ENCODE assay signal across 43 cellular contexts in genomic region chr4:68613752-68614151, GRCh38. TPM values are rescaled to one million over a fixed set of nuclear protein-coding genes. Genes with fewer than 3 reads are reported as not detected.
"Had no signal": no experiment of that assay in that cellular context is flagged by ENCODE, and none has a peak within 500 bp of the region (broad histone marks: within the 10 kb centered on the region; RNA-seq: fewer than 3 reads in every experiment).

No MANE protein-coding gene starts in this region.

- H3K27me3 Mint-ChIP-seq: activated naive CD4-positive, alpha-beta T cell treated with anti-CD3 and anti-CD28 coated beads, Interleukin-2, amount 10 ng/mL, durations not matched to agents 7 days and 5 days; activated naive CD4-positive, alpha-beta T cell treated with anti-CD3 and anti-CD28 coated beads, Interleukin-2, amount 50 U/mL, for 24 hours; activated naive CD8-positive, alpha-beta T cell; activated naive CD8-positive, alpha-beta T cell treated with anti-CD3 and anti-CD28 coated beads, Interleukin-2, amount 50 U/mL, for 24 hours had no signal

- FAIRE-seq: astrocyte, bronchial epithelial cell had no signal

- H3K27ac Mint-ChIP-seq: activated naive CD4-positive, alpha-beta T cell treated with anti-CD3 and anti-CD28 coated beads for 36 hours; activated naive CD4-positive, alpha-beta T cell treated with anti-CD3 and anti-CD28 coated beads, Interleukin-2, amount 10 ng/mL, durations not matched to agents 7 days and 5 days; activated naive CD4-positive, alpha-beta T cell treated with anti-CD3 and anti-CD28 coated beads, Interleukin-2, amount 50 U/mL, for 24 hours; activated naive CD4-positive, alpha-beta T cell treated with anti-CD3 and anti-CD28 coated beads, Interleukin-2, amount 50 U/mL, for 72 hours; activated naive CD8-positive, alpha-beta T cell; activated naive CD8-positive, alpha-beta T cell treated with anti-CD3 and anti-CD28 coated beads for 36 hours; activated naive CD8-positive, alpha-beta T cell treated with anti-CD3 and anti-CD28 coated beads, Interleukin-2, amount 10 ng/mL, durations not matched to agents 7 days and 5 days; activated naive CD8-positive, alpha-beta T cell treated with anti-CD3 and anti-CD28 coated beads, Interleukin-2, amount 50 U/mL, for 24 hours; activated T-cell treated with anti-CD3 and anti-CD28 coated beads, Interleukin-2, amount 50 U/mL, for 24 hours; activated T-cell treated with anti-CD3 and anti-CD28 coated beads, Interleukin-2, amount 50 U/mL, for 72 hours; activated T-helper 1 cell treated with anti-CD3 and anti-CD28 coated beads, Interleukin-12 subunit alpha, Interleukin-12 subunit beta, Interleukin-2, Interleukin-4 antibody, amounts not matched to agents 30 ng/mL and 10 ng/mL and 1 ng/mL, durations not matched to agents 14 hours and 24 hours and 36 hours; activated T-helper 17 cell treated with anti-CD3 and anti-CD28 coated beads, Interleukin-2, amount 50 U/mL, for 72 hours; activated T-helper 2 cell treated with anti-CD3 and anti-CD28 coated beads, Interferon-gamma antibody, Interleukin-2, Interleukin-4, amounts not matched to agents 10 μg/mL and 5 μg/mL and 100 μg/mL, durations not matched to agents 14 hours and 24 hours and 36 hours; brain had no signal

- H3K9me3 ChIP-seq: adrenal gland, ascending aorta, body of pancreas, breast epithelium had no signal

- H3K36me3 ChIP-seq: adrenal gland, ascending aorta, brain microvascular endothelial cell, breast epithelium, cardiac muscle cell had no signal

- H3K4me1 Mint-ChIP-seq: activated naive CD4-positive, alpha-beta T cell treated with anti-CD3 and anti-CD28 coated beads, Interleukin-2, amount 10 ng/mL, durations not matched to agents 7 days and 5 days; activated naive CD4-positive, alpha-beta T cell treated with anti-CD3 and anti-CD28 coated beads, Interleukin-2, amount 50 U/mL, for 24 hours; activated naive CD8-positive, alpha-beta T cell treated with anti-CD3 and anti-CD28 coated beads for 36 hours; activated naive CD8-positive, alpha-beta T cell treated with anti-CD3 and anti-CD28 coated beads, Interleukin-2, amount 10 ng/mL, durations not matched to agents 7 days and 5 days; activated naive CD8-positive, alpha-beta T cell treated with anti-CD3 and anti-CD28 coated beads, Interleukin-2, amount 50 U/mL, for 24 hours; activated T-helper 17 cell treated with anti-CD3 and anti-CD28 coated beads, Interleukin-2, amount 50 U/mL, for 72 hours; brain; central memory CD8-positive, alpha-beta T cell had no signal

- H3K4me3 Mint-ChIP-seq: activated naive CD4-positive, alpha-beta T cell treated with anti-CD3 and anti-CD28 coated beads for 36 hours; activated naive CD4-positive, alpha-beta T cell treated with anti-CD3 and anti-CD28 coated beads, Interleukin-2, amount 10 ng/mL, durations not matched to agents 7 days and 5 days; activated naive CD4-positive, alpha-beta T cell treated with anti-CD3 and anti-CD28 coated beads, Interleukin-2, amount 50 U/mL, for 24 hours; activated naive CD8-positive, alpha-beta T cell; activated naive CD8-positive, alpha-beta T cell treated with anti-CD3 and anti-CD28 coated beads for 36 hours; activated naive CD8-positive, alpha-beta T cell treated with anti-CD3 and anti-CD28 coated beads, Interleukin-2, amount 10 ng/mL, durations not matched to agents 7 days and 5 days; activated naive CD8-positive, alpha-beta T cell treated with anti-CD3 and anti-CD28 coated beads, Interleukin-2, amount 50 U/mL, for 24 hours; activated T-cell treated with anti-CD3 and anti-CD28 coated beads, Interleukin-2, amount 50 U/mL, for 24 hours; activated T-cell treated with anti-CD3 and anti-CD28 coated beads, Interleukin-2, amount 50 U/mL, for 4 hours; activated T-cell treated with anti-CD3 and anti-CD28 coated beads, Interleukin-2, amount 50 U/mL, for 72 hours; activated T-helper 1 cell treated with anti-CD3 and anti-CD28 coated beads, Interleukin-12 subunit alpha, Interleukin-12 subunit beta, Interleukin-2, Interleukin-4 antibody, amounts not matched to agents 30 ng/mL and 10 ng/mL and 1 ng/mL, durations not matched to agents 14 hours and 24 hours and 36 hours; activated T-helper 17 cell treated with anti-CD3 and anti-CD28 coated beads, Interleukin-2, amount 50 U/mL, for 72 hours; brain; central memory CD8-positive, alpha-beta T cell had no signal

- H3K9me3 Mint-ChIP-seq: activated naive CD4-positive, alpha-beta T cell treated with anti-CD3 and anti-CD28 coated beads for 36 hours; activated naive CD4-positive, alpha-beta T cell treated with anti-CD3 and anti-CD28 coated beads, Interleukin-2, amount 10 ng/mL, durations not matched to agents 7 days and 5 days; activated naive CD4-positive, alpha-beta T cell treated with anti-CD3 and anti-CD28 coated beads, Interleukin-2, amount 50 U/mL, for 24 hours; activated naive CD4-positive, alpha-beta T cell treated with anti-CD3 and anti-CD28 coated beads, Interleukin-2, amount 50 U/mL, for 72 hours; activated naive CD8-positive, alpha-beta T cell treated with anti-CD3 and anti-CD28 coated beads, Interleukin-2, amount 10 ng/mL, durations not matched to agents 7 days and 5 days; activated naive CD8-positive, alpha-beta T cell treated with anti-CD3 and anti-CD28 coated beads, Interleukin-2, amount 50 U/mL, for 24 hours; activated T-cell treated with anti-CD3 and anti-CD28 coated beads, Interleukin-2, amount 50 U/mL, for 24 hours; activated T-cell treated with anti-CD3 and anti-CD28 coated beads, Interleukin-2, amount 50 U/mL, for 4 hours; activated T-helper 1 cell treated with anti-CD3 and anti-CD28 coated beads, Interleukin-12 subunit alpha, Interleukin-12 subunit beta, Interleukin-2, Interleukin-4 antibody, amounts not matched to agents 30 ng/mL and 10 ng/mL and 1 ng/mL, durations not matched to agents 14 hours and 24 hours and 36 hours; activated T-helper 2 cell treated with anti-CD3 and anti-CD28 coated beads, Interferon-gamma antibody, Interleukin-2, Interleukin-4, amounts not matched to agents 10 μg/mL and 5 μg/mL and 100 μg/mL, durations not matched to agents 14 hours and 24 hours and 36 hours; brain; central memory CD8-positive, alpha-beta T cell had no signal

- DNase-seq: activated effector memory CD4-positive, alpha-beta T cell treated with anti-CD3 and anti-CD28 coated beads, Interleukin-2, amount 50 U/mL, for 16 hours; activated effector memory CD4-positive, alpha-beta T cell treated with Interleukin-2 at 50 U/mL for 16 hours; activated gamma-delta T cell; activated gamma-delta T cell treated with Interleukin-2 at 50 U/mL for 16 hours; activated naive CD4-positive, alpha-beta T cell; activated naive CD4-positive, alpha-beta T cell treated with anti-CD3 and anti-CD28 coated beads for 36 hours; activated naive CD4-positive, alpha-beta T cell treated with anti-CD3 and anti-CD28 coated beads, Interleukin-2, amount 10 ng/mL, durations not matched to agents 7 days and 5 days; activated naive CD4-positive, alpha-beta T cell treated with anti-CD3 and anti-CD28 coated beads, Interleukin-2, amount 50 U/mL, for 16 hours; activated naive CD4-positive, alpha-beta T cell treated with Interleukin-2 at 50 U/mL for 16 hours; activated naive CD8-positive, alpha-beta T cell treated with anti-CD3 and anti-CD28 coated beads for 36 hours; activated naive CD8-positive, alpha-beta T cell treated with anti-CD3 and anti-CD28 coated beads, Interleukin-2, amount 10 ng/mL, durations not matched to agents 7 days and 5 days; activated naive CD8-positive, alpha-beta T cell treated with anti-CD3 and anti-CD28 coated beads, Interleukin-2, amount 50 U/mL, for 24 hours; activated T-cell treated with anti-CD3 and anti-CD28 coated beads, Interleukin-2, amount 50 U/mL, for 1 hour; activated T-cell treated with anti-CD3 and anti-CD28 coated beads, Interleukin-2, amount 50 U/mL, for 24 hours; activated T-cell treated with anti-CD3 and anti-CD28 coated beads, Interleukin-2, amount 50 U/mL, for 4 hours; activated T-cell treated with anti-CD3 and anti-CD28 coated beads, Interleukin-2, amount 50 U/mL, for 48 hours; activated T-cell treated with anti-CD3 and anti-CD28 coated beads, Interleukin-2, amount 50 U/mL, for 72 hours; adrenal gland; amniotic stem cell; amygdala; anterior cingulate cortex; aorta; body of pancreas; brain microvascular endothelial cell; caudate nucleus; central memory CD4-positive, alpha-beta T cell; cerebellar nuclear complex had no signal

- H3K36me3 Mint-ChIP-seq: activated naive CD4-positive, alpha-beta T cell treated with anti-CD3 and anti-CD28 coated beads, Interleukin-2, amount 10 ng/mL, durations not matched to agents 7 days and 5 days; activated naive CD4-positive, alpha-beta T cell treated with anti-CD3 and anti-CD28 coated beads, Interleukin-2, amount 50 U/mL, for 24 hours; activated naive CD8-positive, alpha-beta T cell; activated naive CD8-positive, alpha-beta T cell treated with anti-CD3 and anti-CD28 coated beads for 36 hours; activated naive CD8-positive, alpha-beta T cell treated with anti-CD3 and anti-CD28 coated beads, Interleukin-2, amount 10 ng/mL, durations not matched to agents 7 days and 5 days; brain had no signal

- H3K27ac ChIP-seq: adrenal gland, ascending aorta, body of pancreas, brain microvascular endothelial cell, breast epithelium, cardiac muscle cell had no signal

- H3K27me3 ChIP-seq: adrenal gland, ascending aorta, body of pancreas, brain microvascular endothelial cell, breast epithelium, cardiac muscle cell had no signal

- H3K4me1 ChIP-seq: adrenal gland, ascending aorta, body of pancreas, breast epithelium had no signal

- ATAC-seq: activated naive CD4-positive, alpha-beta T cell treated with anti-CD3 and anti-CD28 coated beads, Interleukin-2, amount 50 U/mL, for 72 hours; activated naive CD8-positive, alpha-beta T cell treated with anti-CD3 and anti-CD28 coated beads, Interleukin-2, amount 50 U/mL, for 24 hours; activated T-cell treated with anti-CD3 and anti-CD28 coated beads, Interleukin-2, amount 50 U/mL, for 4 hours; activated T-cell treated with anti-CD3 and anti-CD28 coated beads, Interleukin-2, amount 50 U/mL, for 72 hours; activated T-helper 17 cell treated with anti-CD3 and anti-CD28 coated beads, Interleukin-2, amount 50 U/mL, for 72 hours; body of pancreas had no signal

- H3K4me3 ChIP-seq: adrenal gland, ascending aorta, body of pancreas, breast epithelium, cardiac muscle cell had no signal

RNA-seq across cellular contexts. Expression of gene UGT2B17, which starts 37.6 kb away (rescaled TPM):
- total RNA-seq: activated naive CD4-positive, alpha-beta T cell treated with anti-CD3 and anti-CD28 coated beads for 36 hours; activated naive CD4-positive, alpha-beta T cell treated with anti-CD3 and anti-CD28 coated beads, Interleukin-2, amount 50 U/mL, for 72 hours; activated naive CD8-positive, alpha-beta T cell treated with anti-CD3 and anti-CD28 coated beads for 36 hours; activated naive CD8-positive, alpha-beta T cell treated with anti-CD3 and anti-CD28 coated beads, Interleukin-2, amount 10 ng/mL, durations not matched to agents 7 days and 5 days; activated T-cell treated with anti-CD3 and anti-CD28 coated beads, Interleukin-2, amount 50 U/mL, for 72 hours; activated T-helper 1 cell treated with anti-CD3 and anti-CD28 coated beads, Interleukin-12 subunit alpha, Interleukin-12 subunit beta, Interleukin-2, Interleukin-4 antibody, amounts not matched to agents 30 ng/mL and 10 ng/mL and 1 ng/mL, durations not matched to agents 14 hours and 24 hours and 36 hours; activated T-helper 17 cell treated with anti-CD3 and anti-CD28 coated beads, Interleukin-2, amount 50 U/mL, for 72 hours; activated T-helper 2 cell treated with anti-CD3 and anti-CD28 coated beads, Interferon-gamma antibody, Interleukin-2, Interleukin-4, amounts not matched to agents 10 μg/mL and 5 μg/mL and 100 μg/mL, durations not matched to agents 14 hours and 24 hours and 36 hours; aorta; ascending aorta; astrocyte; body of pancreas; bronchial epithelial cell; cardiac muscle cell; cardiac septum; cerebellum; chondrocyte had no signal
- polyA plus RNA-seq: cardiac muscle cell had no signal

RNA-seq across cellular contexts. Expression of gene UGT2B15, which starts 56.7 kb away (rescaled TPM):
- total RNA-seq: activated naive CD4-positive, alpha-beta T cell treated with anti-CD3 and anti-CD28 coated beads for 36 hours; activated naive CD4-positive, alpha-beta T cell treated with anti-CD3 and anti-CD28 coated beads, Interleukin-2, amount 50 U/mL, for 72 hours; activated naive CD8-positive, alpha-beta T cell treated with anti-CD3 and anti-CD28 coated beads for 36 hours; activated naive CD8-positive, alpha-beta T cell treated with anti-CD3 and anti-CD28 coated beads, Interleukin-2, amount 10 ng/mL, durations not matched to agents 7 days and 5 days; activated T-cell treated with anti-CD3 and anti-CD28 coated beads, Interleukin-2, amount 50 U/mL, for 72 hours; activated T-helper 1 cell treated with anti-CD3 and anti-CD28 coated beads, Interleukin-12 subunit alpha, Interleukin-12 subunit beta, Interleukin-2, Interleukin-4 antibody, amounts not matched to agents 30 ng/mL and 10 ng/mL and 1 ng/mL, durations not matched to agents 14 hours and 24 hours and 36 hours; activated T-helper 17 cell treated with anti-CD3 and anti-CD28 coated beads, Interleukin-2, amount 50 U/mL, for 72 hours; activated T-helper 2 cell treated with anti-CD3 and anti-CD28 coated beads, Interferon-gamma antibody, Interleukin-2, Interleukin-4, amounts not matched to agents 10 μg/mL and 5 μg/mL and 100 μg/mL, durations not matched to agents 14 hours and 24 hours and 36 hours; aorta; astrocyte; bronchial epithelial cell; cardiac muscle cell; cardiac septum; cerebellum; chondrocyte had no signal
- polyA plus RNA-seq: adrenal gland, cardiac muscle cell had no signal
